20 cellular contexts compared by ENCODE assay signal in genomic region chr18:69326094-69326493, GRCh38.
"Had no signal": no experiment of that assay in that cellular context is flagged by ENCODE, and none has a peak within 500 bp of the region (broad histone marks: within the 10 kb centered on the region; RNA-seq: fewer than 3 reads in every experiment).

No MANE protein-coding gene starts in this region.

- H3K4me1 ChIP-seq: pancreas, sigmoid colon, spleen had no signal

- H3K9me3 ChIP-seq: pancreas, sigmoid colon had no signal

- H3K27me3 ChIP-seq: brain microvascular endothelial cell, pancreas, sigmoid colon, spleen had no signal

- ATAC-seq: left lobe of liver; pancreas; stimulated activated naive CD8-positive, alpha-beta T cell treated with anti-CD3 and anti-CD28 coated beads, Interleukin-15, amount 100 ng/mL, for 72 hours had no signal

- FAIRE-seq: endothelial cell of umbilical vein, frontal cortex, islet of Langerhans, pancreas had no signal

- DNase-seq: activated CD4-positive, alpha-beta T cell treated with anti-CD3 and anti-CD28 coated beads, Interleukin-2, amount 50 U/mL, for 4 hours; activated CD4-positive, CD25-positive, alpha-beta regulatory T cell treated with anti-CD3 and anti-CD28 coated beads, Interleukin-2, amount 50 U/mL, for 72 hours; activated naive CD4-positive, alpha-beta T cell; activated naive CD8-positive, alpha-beta T cell treated with anti-CD3 and anti-CD28 coated beads, Interleukin-2, amount 10 ng/mL, durations not matched to agents 7 days and 5 days; activated T-cell treated with anti-CD3 and anti-CD28 coated beads for 4 hours; anterior cingulate cortex; brain microvascular endothelial cell; cerebellar nuclear complex; effector CD8-positive, alpha-beta T cell; mammary epithelial cell; naive B cell; pancreas; sigmoid colon; spleen; stimulated activated naive CD8-positive, alpha-beta T cell treated with anti-CD3 and anti-CD28 coated beads, Interleukin-15, amount 100 ng/mL, for 72 hours; T-helper 9 cell had no signal

- H3K4me3 ChIP-seq: pancreas, sigmoid colon, spleen had no signal

- H3K36me3 ChIP-seq: brain microvascular endothelial cell, pancreas, sigmoid colon, spleen had no signal

- H3K27ac ChIP-seq: brain microvascular endothelial cell, pancreas, sigmoid colon, spleen had no signal
